ENCODE assay signal across 8 cellular contexts in genomic region chr1:205484985-205485967, GRCh38. TPM values are rescaled to one million over a fixed set of nuclear protein-coding genes. Genes with fewer than 3 reads are reported as not detected.
DNase-seq lines count a peak whose midpoint lies in the region; ATAC-seq, FAIRE-seq and TF ChIP-seq lines count a peak whose summit lies in the region.

No MANE protein-coding gene starts in this region.

- H3K27me3 ChIP-seq in ovary: no peaks in the 10 kb centered on the region

- peaks cover 3% of the 10 kb centered on the region for H3K4me1 ChIP-seq in ovary (ENCODE audit: insufficient read depth)

- H3K9me3 Mint-ChIP-seq in activated T-helper 2 cell treated with anti-CD3 and anti-CD28 coated beads, Interferon-gamma antibody, Interleukin-2, Interleukin-4, amounts not matched to agents 10 μg/mL and 5 μg/mL and 100 μg/mL, durations not matched to agents 14 hours and 24 hours and 36 hours: no peaks in the 10 kb centered on the region

- intact Hi-C loops in activated T-helper 2 cell treated with anti-CD3 and anti-CD28 coated beads, Interferon-gamma antibody, Interleukin-2, Interleukin-4, amounts not matched to agents 10 μg/mL and 5 μg/mL and 100 μg/mL, durations not matched to agents 14 hours and 24 hours and 36 hours (cut with micrococcal nuclease): loop anchor here (1.0 kb wide), 1 partner anchor 131 kb away; no protein-coding TSS in a partner anchor
- intact Hi-C loops in ovary (cut with DNase I): loop anchor here (5.0 to 10.0 kb wide), 7 partner anchors 37 to 210 kb away; partner anchors contain the start of gene KLHDC8A (in 1 of the 4)

- no peak overlapping the region for H3K4me3 Mint-ChIP-seq in activated T-helper 2 cell treated with anti-CD3 and anti-CD28 coated beads, Interferon-gamma antibody, Interleukin-2, Interleukin-4, amounts not matched to agents 10 μg/mL and 5 μg/mL and 100 μg/mL, durations not matched to agents 14 hours and 24 hours and 36 hours (ENCODE audit: low read depth)

- H3K4me3 ChIP-seq in ovary: no peak overlapping the region

- no peak overlapping the region for H3K27ac Mint-ChIP-seq in activated T-helper 2 cell treated with anti-CD3 and anti-CD28 coated beads, Interferon-gamma antibody, Interleukin-2, Interleukin-4, amounts not matched to agents 10 μg/mL and 5 μg/mL and 100 μg/mL, durations not matched to agents 14 hours and 24 hours and 36 hours

- H3K27me3 Mint-ChIP-seq in activated T-helper 2 cell treated with anti-CD3 and anti-CD28 coated beads, Interferon-gamma antibody, Interleukin-2, Interleukin-4, amounts not matched to agents 10 μg/mL and 5 μg/mL and 100 μg/mL, durations not matched to agents 14 hours and 24 hours and 36 hours (ENCODE audit: low read depth): peaks cover 52% of the 10 kb centered on the region

- no peak for TF ChIP-seq POLR2A in ovary (IDR thresholded peaks at IDR 0.05)

- H3K4me1 Mint-ChIP-seq in activated T-helper 2 cell treated with anti-CD3 and anti-CD28 coated beads, Interferon-gamma antibody, Interleukin-2, Interleukin-4, amounts not matched to agents 10 μg/mL and 5 μg/mL and 100 μg/mL, durations not matched to agents 14 hours and 24 hours and 36 hours (ENCODE audit: low read depth): peaks cover 13% of the 10 kb centered on the region

- H3K36me3 Mint-ChIP-seq in activated T-helper 2 cell treated with anti-CD3 and anti-CD28 coated beads, Interferon-gamma antibody, Interleukin-2, Interleukin-4, amounts not matched to agents 10 μg/mL and 5 μg/mL and 100 μg/mL, durations not matched to agents 14 hours and 24 hours and 36 hours (ENCODE audit: low read depth): no peaks in the 10 kb centered on the region

- no peaks in the 10 kb centered on the region for H3K9me3 ChIP-seq in ovary

- no peaks in the 10 kb centered on the region for H3K36me3 ChIP-seq in ovary

- DNase-seq in MV-4-11 (lab: John Stamatoyannopoulos, UW): peak; percentile 54
- peak; percentile 85 to 86 for DNase-seq in SHP77 (lab: John Stamatoyannopoulos, UW)
- peak; percentile 53 for DNase-seq in activated T-helper 2 cell treated with anti-CD3 and anti-CD28 coated beads, Interferon-gamma antibody, Interleukin-2, Interleukin-4, amounts not matched to agents 10 μg/mL and 5 μg/mL and 100 μg/mL, durations not matched to agents 14 hours and 24 hours and 36 hours (ENCODE audit: low spot score)
- peak; percentile 56 for DNase-seq in foreskin melanocyte
- DNase-seq in ovary: peak; percentile 73 to 82 (median 77)
- peak; percentile 87 for DNase-seq in urothelium cell line (ENCODE audit: low spot score)

- 31 to 35% (median 34%) methylated on average over 13 of the region's 13 CpGs for WGBS in ovary, 3 donors

- TF ChIP-seq EP300 in ovary (IDR thresholded peaks at IDR 0.05): no peak

- peak; percentile 76 for FAIRE-seq in urothelium cell line (lab: Jason Lieb, UNC)

- H3K27ac ChIP-seq in 22Rv1 (no peak overlapping the region), ovary (no peak overlapping the region)

- ATAC-seq in GM18502 (IDR thresholded peaks at IDR 0.05; ENCODE audit: poor library complexity, unreplicated experiment): peak; percentile 53

- TF ChIP-seq CTCF in 22Rv1 (IDR thresholded peaks at IDR 0.05) (peak; percentile 100), ovary (IDR thresholded peaks at IDR 0.05) (peak; percentile 88 to 92 (median 90))

RNA-seq across cellular contexts. Expression of gene CDK18, which starts 19.2 kb away (rescaled TPM):
- total RNA-seq in activated T-helper 2 cell treated with anti-CD3 and anti-CD28 coated beads, Interferon-gamma antibody, Interleukin-2, Interleukin-4, amounts not matched to agents 10 μg/mL and 5 μg/mL and 100 μg/mL, durations not matched to agents 14 hours and 24 hours and 36 hours: 0.37 and 0.68 TPM in 2 replicates
- 10 to 100 TPM; 11.0 to 31.5 (median 19.6) TPM for total RNA-seq in ovary
- 10 to 100 TPM in 1 of 2 donors, 1 to 10 TPM in 1; 6.3 to 13.3 TPM for polyA plus RNA-seq in ovary

RNA-seq across cellular contexts. Expression of gene BLACAT1, which starts 29.4 kb away (rescaled TPM):
- not detected in 2 replicates for total RNA-seq in activated T-helper 2 cell treated with anti-CD3 and anti-CD28 coated beads, Interferon-gamma antibody, Interleukin-2, Interleukin-4, amounts not matched to agents 10 μg/mL and 5 μg/mL and 100 μg/mL, durations not matched to agents 14 hours and 24 hours and 36 hours
- 1 to 10 TPM in 3 of 7 donors, under 1 TPM in 4; 0.08 to 2.1 (median 0.60) TPM for total RNA-seq in ovary
- under 1 TPM; 0.15 to 0.30 TPM for polyA plus RNA-seq in ovary
